In the genomic region with DNA sequence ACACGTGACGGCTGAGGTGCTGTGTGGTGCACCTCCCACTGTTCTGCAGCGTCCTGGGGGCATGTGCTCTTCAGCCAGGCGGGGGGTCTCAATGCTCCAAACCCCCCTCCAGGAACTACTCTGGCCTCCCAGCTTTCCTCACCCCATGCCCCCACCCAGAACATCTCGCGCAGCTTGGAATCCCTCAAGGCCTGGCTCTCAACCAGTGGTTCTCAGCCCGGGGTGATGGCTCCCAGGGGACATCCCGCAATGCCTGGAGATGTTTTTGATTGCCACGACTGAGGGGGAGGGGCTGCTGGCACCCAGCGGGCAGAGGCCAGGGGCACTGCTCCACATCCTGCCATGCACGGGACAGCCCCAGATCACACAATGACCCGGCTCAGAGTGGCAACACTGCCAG, we compare ENCODE assay signal across 15 cellular contexts.
A peak's percentile ranks its signal among the peaks of the same experiment; 100 is the strongest.
DNase-seq lines count a peak whose midpoint lies in the region; ATAC-seq and TF ChIP-seq lines count a peak whose summit lies in the region.
"Had no signal": no experiment of that assay in that cellular context is flagged by ENCODE, and none has a peak within 500 bp of the region (broad histone marks: within the 10 kb centered on the region; RNA-seq: fewer than 3 reads in every experiment).

No MANE protein-coding gene starts in this region.

- peaks cover 12% of the 10 kb centered on the region for H3K4me1 Mint-ChIP-seq in MCF 10A (ENCODE audit: insufficient read depth, unreplicated experiment)

- H3K79me2 ChIP-seq in mesendoderm (ENCODE audit: control insufficient read depth, insufficient read depth, low read length), result no peaks in the 10 kb centered on the region

- H3K9me3 Mint-ChIP-seq in MCF 10A (ENCODE audit: unreplicated experiment), result no peaks in the 10 kb centered on the region

- H3K56ac ChIP-seq in mesendoderm (ENCODE audit: low read length), result peak overlapping the region; percentile 11

- H3K4me1 ChIP-seq in breast epithelium (peaks cover 7 to 31% of the 10 kb centered on the region in 2 donors), mesendoderm (ENCODE audit: control insufficient read depth, low read depth, low read length) (peaks cover 1% of the 10 kb centered on the region), left lung (no peaks in the 10 kb centered on the region), testis (peaks cover 13% of the 10 kb centered on the region)

- H3K27ac Mint-ChIP-seq in MCF 10A (ENCODE audit: low read depth, unreplicated experiment), result no peak overlapping the region
- H3K27ac Mint-ChIP-seq: HFFc6 had no signal

- H3K27me3 ChIP-seq in breast epithelium (no peaks in the 10 kb centered on the region), mesendoderm (ENCODE audit: insufficient read depth, low read length, poor library complexity) (no peaks in the 10 kb centered on the region), left lung (no peaks in the 10 kb centered on the region), testis (no peaks in the 10 kb centered on the region)

- H3K27me3 Mint-ChIP-seq in MCF 10A (ENCODE audit: insufficient read depth, unreplicated experiment), result no peaks in the 10 kb centered on the region

- no peak for DNase-seq in breast epithelium (ENCODE audit: low spot score in 2 of 2)
- no peak for DNase-seq in MCF 10A (ENCODE audit: unreplicated experiment)
- peak; percentile 58 for DNase-seq in NCI-H1436 (lab: John Stamatoyannopoulos, UW)
- DNase-seq in mesendoderm, result no peak
- no peak for DNase-seq in GM13976 (ENCODE audit: low spot score)
- no peak for DNase-seq in left lung
- DNase-seq in testis, result no peak
- DNase-seq: GF-D8, HFFc6, Kasumi-1, NCI-H1417, NCI-H2029, NCI-H524 treated with DMSO at 0.1 percent for 48 hours, SHP77 had no signal

- WGBS in mesendoderm (ENCODE audit: extremely low coverage, insufficient coverage, low lambda C conversion rate), result no CpG with 5 or more reads among the region's 12 CpGs
- 40 to 72% methylated on average over 2 to 12 of the region's 12 CpGs for WGBS in testis, 2 donors

- intact Hi-C loops in breast epithelium (cut with DNase I; ENCODE audit: low total_unique reads) (no loop called here), MCF 10A (cut with micrococcal nuclease) (no loop called here), left lung (cut with DNase I) (no loop called here), testis (cut with DNase I; ENCODE audit: low total_unique reads) (no loop called here)

- no peaks in the 10 kb centered on the region for H3K79me1 ChIP-seq in mesendoderm (ENCODE audit: low read length)

- H3K23ac ChIP-seq in mesendoderm (ENCODE audit: low read length), result no peak overlapping the region

- CTCF ChIA-PET in MCF 10A (lab: Yijun Ruan, JAX), result no interaction called here

- H4K5ac ChIP-seq in mesendoderm (ENCODE audit: low read length), result no peak overlapping the region

- H3K9me3 ChIP-seq in breast epithelium (no peaks in the 10 kb centered on the region), left lung (no peaks in the 10 kb centered on the region), testis (no peaks in the 10 kb centered on the region)

- no peak overlapping the region for H3K18ac ChIP-seq in mesendoderm (ENCODE audit: low read length)

- no peak overlapping the region for H2BK15ac ChIP-seq in mesendoderm (replicated peaks; ENCODE audit: low read depth)

- TF ChIP-seq CTCF in breast epithelium (IDR thresholded peaks at IDR 0.05) (no peak), MCF 10A (IDR thresholded peaks at IDR 0.05; ENCODE audit: unreplicated experiment) (no peak), GM13976 (IDR thresholded peaks at IDR 0.05; ENCODE audit: borderline replicate concordance, control extremely low read depth, extremely low read depth, insufficient read depth, missing control alignments) (no peak), left lung (IDR thresholded peaks at IDR 0.05) (no peak), testis (IDR thresholded peaks at IDR 0.05) (no peak)

- H3K36me3 ChIP-seq in breast epithelium, result no peaks in the 10 kb centered on the region
- no peaks in the 10 kb centered on the region for H3K36me3 ChIP-seq in mesendoderm (ENCODE audit: control insufficient read depth, insufficient read depth, low read length)
- H3K36me3 ChIP-seq in left lung, result no peaks in the 10 kb centered on the region
- H3K36me3 ChIP-seq in testis (ENCODE audit: low read depth, missing control alignments), result no peaks in the 10 kb centered on the region

- ATAC-seq in left lung, result no peak

- H2BK120ac ChIP-seq in mesendoderm (ENCODE audit: low read depth, low read length), result no peak overlapping the region

- in situ Hi-C loops in GM13976 (cut with MboI; ENCODE audit: low sequenced_read_pairs, unreplicated experiment), result no loop called here

- no peak overlapping the region for H2BK5ac ChIP-seq in mesendoderm (ENCODE audit: low read length)

- H3K36me3 Mint-ChIP-seq in MCF 10A (ENCODE audit: insufficient read depth, unreplicated experiment), result peaks cover 10% of the 10 kb centered on the region

- no peak overlapping the region for H4K8ac ChIP-seq in mesendoderm (ENCODE audit: low read depth, low read length)

- no peak overlapping the region for H3K4me2 ChIP-seq in mesendoderm (ENCODE audit: low read length)

- TF ChIP-seq POLR2A in breast epithelium (IDR thresholded peaks at IDR 0.05), result no peak
- TF ChIP-seq POLR2A in testis (IDR thresholded peaks at IDR 0.05), result no peak

- H3K4me3 Mint-ChIP-seq in MCF 10A (ENCODE audit: unreplicated experiment), result no peak overlapping the region
- H3K4me3 Mint-ChIP-seq: CD14-positive monocyte, HFFc6 had no signal

- H3K4ac ChIP-seq in mesendoderm (ENCODE audit: low read depth, low read length), result no peak overlapping the region

- POLR2A ChIA-PET in MCF 10A (lab: Yijun Ruan, JAX), result no interaction called here

- H3K4me3 ChIP-seq in breast epithelium (no peak overlapping the region), mesendoderm (ENCODE audit: low read length) (no peak overlapping the region), left lung (no peak overlapping the region), testis (no peak overlapping the region)

- no peak overlapping the region for H3K9ac ChIP-seq in mesendoderm (ENCODE audit: low read length)

- BruUV-seq in MCF 10A (replicated peaks; lab: Mats Ljungman, UMichigan), result no TSS peak

- no peak overlapping the region for H2AK5ac ChIP-seq in mesendoderm (ENCODE audit: low read length)

- peak overlapping the region; percentile 35 to 78 for H3K27ac ChIP-seq in breast epithelium
- no peak overlapping the region for H3K27ac ChIP-seq in mesendoderm (ENCODE audit: low read depth, low read length)
- no peak overlapping the region for H3K27ac ChIP-seq in left lung
- no peak overlapping the region for H3K27ac ChIP-seq in testis

Comparison
In these comparisons a context has a peak if more than half of its experiments do, and no peak if none do; other contexts are left out.
1. H3K27ac ChIP-seq: peak in breast epithelium (2 of 2); none in mesendoderm (single experiment), left lung (0 of 2) and testis (0 of 2).